ENCODE assay signal across 10 cellular contexts in genomic region chr14:103126088-103126872, GRCh38. TPM values are rescaled to one million over a fixed set of nuclear protein-coding genes. Genes with fewer than 3 reads are reported as not detected.
A peak's percentile ranks its signal among the peaks of the same experiment; 100 is the strongest.
DNase-seq lines count a peak whose midpoint lies in the region; ATAC-seq and TF ChIP-seq lines count a peak whose summit lies in the region.
"Had no signal": no experiment of that assay in that cellular context is flagged by ENCODE, and none has a peak within 500 bp of the region (broad histone marks: within the 10 kb centered on the region; RNA-seq: fewer than 3 reads in every experiment).

No MANE protein-coding gene starts in this region.

- peaks cover 57% of the 10 kb centered on the region for H3K27me3 Mint-ChIP-seq in neural crest cell (ENCODE audit: low read depth)

- H3K9me3 ChIP-seq in gastroesophageal sphincter (no peaks in the 10 kb centered on the region), uterus (no peaks in the 10 kb centered on the region)

- peak overlapping the region; percentile 57 for H3K4me3 Mint-ChIP-seq in neural crest cell

- H3K27ac ChIP-seq in gastroesophageal sphincter (peak overlapping the region in 3 of 4 donors; percentile 15 to 91 (median 60)), uterus (peak overlapping the region; percentile 65 to 72)

- H3K4me3 ChIP-seq in gastroesophageal sphincter, result peak overlapping the region in 1 of 2 donors; percentile 73
- H3K4me3 ChIP-seq in uterus, result peak overlapping the region in 1 of 2 donors; percentile 30

- no peaks in the 10 kb centered on the region for H3K9me3 Mint-ChIP-seq in neural crest cell

- H3K36me3 ChIP-seq in gastroesophageal sphincter (peaks cover 0 to 18% of the 10 kb centered on the region in 2 donors), uterus (no peaks in the 10 kb centered on the region)

- TF ChIP-seq POLR2A in gastroesophageal sphincter (IDR thresholded peaks at IDR 0.05), result no peak
- no peak for TF ChIP-seq POLR2A in uterus (IDR thresholded peaks at IDR 0.05)

- no peak overlapping the region for H3K27ac Mint-ChIP-seq in neural crest cell (ENCODE audit: unreplicated experiment)

- H3K4me1 ChIP-seq in gastroesophageal sphincter, result peaks cover 0 to 98% (median 51%) of the 10 kb centered on the region in 3 donors
- H3K4me1 ChIP-seq in uterus, result peaks cover 0 to 31% of the 10 kb centered on the region in 2 donors

- intact Hi-C loops in uterus (cut with DNase I; ENCODE audit: low total_unique reads), result no loop called here

- 75% methylated on average over 1 of the region's 22 CpGs; no CpG with 5 or more reads in 1 of the 2 donors for WGBS in gastroesophageal sphincter (ENCODE audit: low coverage in 1 of 2), 2 donors

- H3K4me1 Mint-ChIP-seq in neural crest cell, result peaks cover 7% of the 10 kb centered on the region

- DNase-seq in NCI-H748 (lab: John Stamatoyannopoulos, UW; ENCODE audit: unreplicated experiment) (peak; percentile 46), NCI-H748 treated with DMSO at 0.1 percent for 48 hours (lab: John Stamatoyannopoulos, UW) (no peak), neural crest cell (ENCODE audit: low read depth, low spot score) (no peak), uterus (peak; percentile 17 to 36), GDM1 (lab: John Stamatoyannopoulos, UW) (no peak), NCI-H446 (lab: John Stamatoyannopoulos, UW) (no peak), ureter (ENCODE audit: low spot score) (no peak)
- DNase-seq: GOT3; stimulated activated naive CD4-positive, alpha-beta T cell had no signal

- no peak for TF ChIP-seq EP300 in gastroesophageal sphincter (IDR thresholded peaks at IDR 0.05)

- H3K27me3 ChIP-seq in gastroesophageal sphincter (peaks cover 37% of the 10 kb centered on the region), uterus (no peaks in the 10 kb centered on the region)

- no peak for ATAC-seq in gastroesophageal sphincter

- TF ChIP-seq CTCF in gastroesophageal sphincter (IDR thresholded peaks at IDR 0.05), result no peak
- no peak for TF ChIP-seq CTCF in neural crest cell (conservative IDR thresholded peaks at IDR 0.05)
- no peak for TF ChIP-seq CTCF in uterus (IDR thresholded peaks at IDR 0.05)

- no peaks in the 10 kb centered on the region for H3K36me3 Mint-ChIP-seq in neural crest cell (ENCODE audit: low read depth)

RNA-seq across cellular contexts. Expression of gene TNFAIP2, which starts 3.0 kb away (rescaled TPM):
- total RNA-seq in gastroesophageal sphincter (10 to 100 TPM; 51.6 to 61.9 (median 59.1) TPM), neural crest cell (11.6 and 12.8 TPM in 2 replicates), uterus (10 to 100 TPM; 29.4 to 81.4 (median 60.6) TPM), ureter (720 TPM)

RNA-seq across cellular contexts. Expression of gene EXOC3L4, which starts 31.8 kb away (rescaled TPM):
- 1 to 10 TPM in 1 of 4 donors, under 1 TPM in 2, not detected in 1; 0.40 to 3.6 (median 0.45) TPM for total RNA-seq in gastroesophageal sphincter
- not detected in 2 replicates for total RNA-seq in neural crest cell
- 1 to 10 TPM in 1 of 4 donors, under 1 TPM in 2, not detected in 1; under 0.01 to 5.6 (median 0.41) TPM for total RNA-seq in uterus
- 2.5 TPM for total RNA-seq in ureter

RNA-seq across cellular contexts. Expression of gene LBHD2, which starts 42.3 kb away (rescaled TPM):
- total RNA-seq in gastroesophageal sphincter, result not detected
- total RNA-seq in neural crest cell, result not detected in 2 replicates
- not detected for total RNA-seq in uterus
- total RNA-seq in ureter, result not detected

Comparison
In these comparisons a context has a peak if more than half of its experiments do, and no peak if none do; other contexts are left out.
1. DNase-seq: peak in NCI-H748 (single experiment) and uterus (2 of 2); none in NCI-H748 treated with DMSO at 0.1 percent for 48 hours (single experiment), neural crest cell (single experiment), GDM1 (single experiment), NCI-H446 (0 of 2) and ureter (single experiment).